In genomic region chr22:29306175-29306829, GRCh38 we compare ENCODE assay signal across 8 cellular contexts. TPM values are rescaled to one million over a fixed set of nuclear protein-coding genes. Genes with fewer than 3 reads are reported as not detected.
DNase-seq lines count a peak whose midpoint lies in the region; ATAC-seq and TF ChIP-seq lines count a peak whose summit lies in the region.

TSS of gene GAS2L1 (plus strand) at chr22:29306650. CDS start at chr22:29308106, 1,456 bp downstream.

- DNase-seq in AG04450 (ENCODE audit: low read depth, low spot score), result peak; percentile 33
- peak; percentile 55 for DNase-seq in GM12865 (ENCODE audit: low read depth)
- DNase-seq in NCI-H446 (lab: John Stamatoyannopoulos, UW), result peak; percentile 56 to 79
- DNase-seq in activated CD8-positive, alpha-beta memory T cell treated with anti-CD3 and anti-CD28 coated beads, Interleukin-2, amount 50 U/mL, for 48 hours, result peak; percentile 82
- DNase-seq in midbrain (lab: John Stamatoyannopoulos, UW), result peak; percentile 77
- peak in 1 of 2 donors; percentile 92 for DNase-seq in suprapubic skin (ENCODE audit: low spot score in 2 of 2)

- peak; percentile 42 for ATAC-seq in esophagus mucosa
- no peak for ATAC-seq in HG03565 (IDR thresholded peaks at IDR 0.05; ENCODE audit: unreplicated experiment)

- H3K9me3 ChIP-seq in AG04450 (ENCODE audit: control insufficient read depth, insufficient read depth, low read length) (no peaks in the 10 kb centered on the region; the same call in 1 of the 2 replicates), suprapubic skin (no peaks in the 10 kb centered on the region)

- H3K27me3 ChIP-seq in AG04450 (ENCODE audit: control insufficient read depth, insufficient read depth, low read length) (no peaks in the 10 kb centered on the region), suprapubic skin (no peaks in the 10 kb centered on the region)

- TF ChIP-seq EP300 in suprapubic skin (IDR thresholded peaks at IDR 0.05), result no peak

- no peak for TF ChIP-seq POLR2A in suprapubic skin (IDR thresholded peaks at IDR 0.05)

- WGBS in suprapubic skin, result under 1% methylated on average over 23 of the region's 40 CpGs

- peak within 1 kb of the TSS; percentile 76 for H3K4me3 ChIP-seq in AG04450 (ENCODE audit: low read depth, low read length)
- H3K4me3 ChIP-seq in GM12865 (ENCODE audit: low read depth, low read length), result peak within 1 kb of the TSS; percentile 41
- peak within 1 kb of the TSS; percentile 88 for H3K4me3 ChIP-seq in suprapubic skin

- peak within 1 kb of the TSS; percentile 57 for H3K27ac ChIP-seq in AG04450 (ENCODE audit: low read depth, low read length)
- peak within 1 kb of the TSS; percentile 91 for H3K27ac ChIP-seq in suprapubic skin

- H3K4me1 ChIP-seq in suprapubic skin, result peaks cover 64% of the 10 kb centered on the region

- no peaks in the 10 kb centered on the region for H3K36me3 ChIP-seq in suprapubic skin

- CTCF ChIA-PET in AG04450 (lab: Charles Lee), result interaction anchor here (0.6 to 2.4 kb wide), 10 partner anchors 9 to 86 kb away, joined by 3 to 7 read pairs (median 4); no protein-coding TSS in a partner anchor

- TF ChIP-seq CTCF in AG04450 (IDR thresholded peaks at IDR 0.05; ENCODE audit: low read depth, low read length) (peak; percentile 64), GM12865 (IDR thresholded peaks at IDR 0.05; ENCODE audit: insufficient read depth, low read depth, low read length, missing control alignments) (peak; percentile 34), suprapubic skin (IDR thresholded peaks at IDR 0.05) (peak; percentile 41 to 78)

- POLR2A ChIA-PET in AG04450 (lab: Yijun Ruan, JAX), result interaction anchor here (0.5 to 1.1 kb wide), 5 partner anchors 10 to 51 kb away, joined by 3 to 8 read pairs (median 3); partner anchors contain the start of gene EWSR1

RNA-seq across cellular contexts. Expression of gene GAS2L1, which starts in this region (rescaled TPM):
- polyA plus RNA-seq in AG04450 (2011; rRNA removed), result 4.5 and 5.2 TPM in 2 replicates
- polyA minus RNA-seq in AG04450 (2011; rRNA and poly(A)+ RNA removed), result 2.2 and 2.9 TPM in 2 replicates
- 27.7 TPM for total RNA-seq in esophagus mucosa
- total RNA-seq in suprapubic skin, result 10 to 100 TPM; 49.0 to 94.8 (median 85.4) TPM
